Comparison of ENCODE assay signal across 10 cellular contexts in genomic region chr15:64851503-64851840, GRCh38. TPM values are rescaled to one million over a fixed set of nuclear protein-coding genes. Genes with fewer than 3 reads are reported as not detected.
DNase-seq lines count a peak whose midpoint lies in the region; ATAC-seq and TF ChIP-seq lines count a peak whose summit lies in the region.
"Had no signal": no experiment of that assay in that cellular context is flagged by ENCODE, and none has a peak within 500 bp of the region (broad histone marks: within the 10 kb centered on the region; RNA-seq: fewer than 3 reads in every experiment).

No MANE protein-coding gene starts in this region.

- no peak for ATAC-seq in HG03097 (IDR thresholded peaks at IDR 0.05; ENCODE audit: low FRiP score, unreplicated experiment)
- no peak for ATAC-seq in stimulated activated naive CD8-positive, alpha-beta T cell treated with anti-CD3 and anti-CD28 coated beads, Interleukin-15, amount 100 ng/mL, for 72 hours
- ATAC-seq: left colon had no signal

- H3F3A ChIP-seq in neural progenitor cell (ENCODE audit: low read depth) = peaks cover 14% of the 10 kb centered on the region

- H3K9me3 Mint-ChIP-seq in neural progenitor cell = no peaks in the 10 kb centered on the region
- no peaks in the 10 kb centered on the region for H3K9me3 Mint-ChIP-seq in activated CD4-positive, alpha-beta memory T cell treated with anti-CD3 and anti-CD28 coated beads, Interleukin-2, amount 10 ng/mL, durations not matched to agents 7 days and 5 days
- no peaks in the 10 kb centered on the region for H3K9me3 Mint-ChIP-seq in stimulated activated naive CD8-positive, alpha-beta T cell treated with anti-CD3 and anti-CD28 coated beads, Interleukin-15, amount 100 ng/mL, for 72 hours

- peaks cover 17% of the 10 kb centered on the region for H3K36me3 Mint-ChIP-seq in neural progenitor cell
- peaks cover 63% of the 10 kb centered on the region for H3K36me3 Mint-ChIP-seq in activated CD4-positive, alpha-beta memory T cell treated with anti-CD3 and anti-CD28 coated beads, Interleukin-2, amount 10 ng/mL, durations not matched to agents 7 days and 5 days (ENCODE audit: low read depth)

- no peaks in the 10 kb centered on the region for H3K27me3 Mint-ChIP-seq in neural progenitor cell (ENCODE audit: insufficient read depth, low read depth)
- H3K27me3 Mint-ChIP-seq in activated CD4-positive, alpha-beta memory T cell treated with anti-CD3 and anti-CD28 coated beads, Interleukin-2, amount 10 ng/mL, durations not matched to agents 7 days and 5 days = no peaks in the 10 kb centered on the region
- H3K27me3 Mint-ChIP-seq in stimulated activated naive CD8-positive, alpha-beta T cell treated with anti-CD3 and anti-CD28 coated beads, Interleukin-15, amount 100 ng/mL, for 72 hours = no peaks in the 10 kb centered on the region

- H3K27ac ChIP-seq in RWPE1 (peak overlapping the region; percentile 69), fibroblast of lung (ENCODE audit: insufficient read depth, low read length) (peak overlapping the region; percentile 84), neural progenitor cell (no peak overlapping the region)

- POLR2A ChIA-PET in RWPE1 (lab: Yijun Ruan, JAX; ENCODE audit: low non-redundant PET) = no interaction called here
- POLR2A ChIA-PET in activated CD4-positive, alpha-beta memory T cell treated with anti-CD3 and anti-CD28 coated beads, Interleukin-2, amount 10 ng/mL, durations not matched to agents 7 days and 5 days (lab: Charles Lee) = interaction anchor here (1.1 to 2.9 kb wide), 2 partner anchors 9 to 43 kb away, joined by 4 to 16 read pairs; no protein-coding TSS in a partner anchor

- H3K79me2 ChIP-seq in fibroblast of lung (ENCODE audit: control insufficient read depth, insufficient read depth, low read length) (peaks cover 61% of the 10 kb centered on the region), neural progenitor cell (ENCODE audit: low read depth) (peaks cover 25% of the 10 kb centered on the region)

- H3K9me3 ChIP-seq in fibroblast of lung (ENCODE audit: control insufficient read depth, insufficient read depth, low read depth, low read length) (no peaks in the 10 kb centered on the region), neural progenitor cell (ENCODE audit: low read depth) (no peaks in the 10 kb centered on the region)

- H3K4me2 ChIP-seq in fibroblast of lung (ENCODE audit: extremely low read depth, insufficient read depth, low read length) = peak overlapping the region; percentile 81
- peak overlapping the region; percentile 8 for H3K4me2 ChIP-seq in neural progenitor cell

- H3K9ac ChIP-seq in fibroblast of lung (ENCODE audit: insufficient read depth, low read length) (peak overlapping the region; percentile 21), neural progenitor cell (no peak overlapping the region)

- CTCF ChIA-PET in RWPE1 (lab: Yijun Ruan, JAX) = interaction anchor here (0.5 to 0.7 kb wide), 4 partner anchors 16 to 244 kb away, joined by 3 to 6 read pairs (median 4); no protein-coding TSS in a partner anchor
- CTCF ChIA-PET in activated CD4-positive, alpha-beta memory T cell treated with anti-CD3 and anti-CD28 coated beads, Interleukin-2, amount 10 ng/mL, durations not matched to agents 7 days and 5 days (lab: Charles Lee) = interaction anchor here (0.9 to 1.6 kb wide), 2 partner anchors 11 to 42 kb away, joined by 3 to 7 read pairs; no protein-coding TSS in a partner anchor

- H2AFZ ChIP-seq in fibroblast of lung (ENCODE audit: low read length) = no peak overlapping the region
- no peak overlapping the region for H2AFZ ChIP-seq in neural progenitor cell (replicated peaks)

- no peak overlapping the region for H3K27ac Mint-ChIP-seq in neural progenitor cell
- H3K27ac Mint-ChIP-seq in activated CD4-positive, alpha-beta memory T cell treated with anti-CD3 and anti-CD28 coated beads, Interleukin-2, amount 10 ng/mL, durations not matched to agents 7 days and 5 days = no peak overlapping the region
- H3K27ac Mint-ChIP-seq in stimulated activated naive CD8-positive, alpha-beta T cell treated with anti-CD3 and anti-CD28 coated beads, Interleukin-15, amount 100 ng/mL, for 72 hours = no peak overlapping the region

- H3K36me3 ChIP-seq in fibroblast of lung (ENCODE audit: control insufficient read depth, insufficient read depth, low read length) (peaks cover 27% of the 10 kb centered on the region), neural progenitor cell (no peaks in the 10 kb centered on the region)

- peaks cover 58% of the 10 kb centered on the region for H3K4me1 ChIP-seq in fibroblast of lung (ENCODE audit: control insufficient read depth, extremely low read depth, insufficient read depth, low read length)
- peaks cover 5% of the 10 kb centered on the region for H3K4me1 ChIP-seq in neural progenitor cell

- peak; percentile 78 to 79 for DNase-seq in AML-193 (lab: John Stamatoyannopoulos, UW)
- DNase-seq in RWPE1 (ENCODE audit: low spot score) = no peak
- DNase-seq in fibroblast of lung (ENCODE audit: low read depth in 2 of 2) = peak; percentile 93 to 96
- peak; percentile 32 for DNase-seq in neural progenitor cell (ENCODE audit: low spot score)
- DNase-seq in activated CD4-positive, alpha-beta T cell treated with anti-CD3 and anti-CD28 coated beads, Interleukin-2, amount 50 U/mL, for 4 hours = no peak
- no peak for DNase-seq in activated CD4-positive, alpha-beta memory T cell treated with anti-CD3 and anti-CD28 coated beads, Interleukin-2, amount 10 ng/mL, durations not matched to agents 7 days and 5 days
- no peak for DNase-seq in stimulated activated naive CD8-positive, alpha-beta T cell treated with anti-CD3 and anti-CD28 coated beads, Interleukin-15, amount 100 ng/mL, for 72 hours
- DNase-seq: left colon, NCI-H2227 treated with DMSO at 0.1 percent for 48 hours had no signal

- H4K20me1 ChIP-seq in fibroblast of lung (ENCODE audit: control insufficient read depth, extremely low read depth, insufficient read depth, low read length) = peaks cover 2% of the 10 kb centered on the region
- H4K20me1 ChIP-seq in neural progenitor cell (ENCODE audit: low read depth) = peaks cover 36% of the 10 kb centered on the region

- peaks cover 6% of the 10 kb centered on the region for H3K4me1 Mint-ChIP-seq in neural progenitor cell
- H3K4me1 Mint-ChIP-seq in activated CD4-positive, alpha-beta memory T cell treated with anti-CD3 and anti-CD28 coated beads, Interleukin-2, amount 10 ng/mL, durations not matched to agents 7 days and 5 days = peaks cover 42% of the 10 kb centered on the region
- H3K4me1 Mint-ChIP-seq in stimulated activated naive CD8-positive, alpha-beta T cell treated with anti-CD3 and anti-CD28 coated beads, Interleukin-15, amount 100 ng/mL, for 72 hours = peaks cover 27% of the 10 kb centered on the region

- no peak overlapping the region for H3K4me3 Mint-ChIP-seq in neural progenitor cell
- H3K4me3 Mint-ChIP-seq in activated CD4-positive, alpha-beta memory T cell treated with anti-CD3 and anti-CD28 coated beads, Interleukin-2, amount 10 ng/mL, durations not matched to agents 7 days and 5 days = no peak overlapping the region
- no peak overlapping the region for H3K4me3 Mint-ChIP-seq in stimulated activated naive CD8-positive, alpha-beta T cell treated with anti-CD3 and anti-CD28 coated beads, Interleukin-15, amount 100 ng/mL, for 72 hours

- no peak for TF ChIP-seq CTCF in RWPE1 (conservative IDR thresholded peaks at IDR 0.05; ENCODE audit: low read depth)
- no peak for TF ChIP-seq CTCF in fibroblast of lung (conservative IDR thresholded peaks at IDR 0.05 in 1 of 2, IDR thresholded peaks at IDR 0.05 in 1 of 2; ENCODE audit: low read depth in 1 of 2, low read length in 2 of 2)
- TF ChIP-seq CTCF in neural progenitor cell (IDR thresholded peaks at IDR 0.05) = no peak

- peak overlapping the region in 2 of 4 experiments; percentile 15 for H3K4me3 ChIP-seq in fibroblast of lung (replicated peaks in 1 of 4; ENCODE audit: control extremely low read depth in 1 of 4, insufficient read depth in 1 of 4, low read depth in 3 of 4, low read length in 4 of 4)
- no peak overlapping the region for H3K4me3 ChIP-seq in neural progenitor cell

- H3K27me3 ChIP-seq in fibroblast of lung (ENCODE audit: control insufficient read depth, insufficient read depth, low read length) (no peaks in the 10 kb centered on the region), neural progenitor cell (no peaks in the 10 kb centered on the region)

RNA-seq across cellular contexts. Expression of gene PLEKHO2, which starts 9.8 kb away (rescaled TPM):
- total RNA-seq in fibroblast of lung (70.1 and 163 TPM in 2 replicates), neural progenitor cell (ENCODE audit: low replicate concordance) (7.7 and 15.7 TPM in 2 replicates)
- polyA plus RNA-seq in fibroblast of lung = 39.2 and 78.6 TPM in 2 replicates
- 50.1 and 100 TPM in 2 replicates for polyA plus RNA-seq in fibroblast of lung (2012)
- polyA minus RNA-seq in fibroblast of lung (ENCODE audit: low replicate concordance) = 85.7 and 150 TPM in 2 replicates
- total RNA-seq in activated CD4-positive, alpha-beta memory T cell treated with anti-CD3 and anti-CD28 coated beads, Interleukin-2, amount 10 ng/mL, durations not matched to agents 7 days and 5 days = 10 to 100 TPM; 32.9 to 33.1 TPM

RNA-seq across cellular contexts. Expression of gene PIF1, which starts 26.0 kb away (rescaled TPM):
- 3.1 and 9.4 TPM in 2 replicates for total RNA-seq in fibroblast of lung
- polyA plus RNA-seq in fibroblast of lung = 5.1 and 5.2 TPM in 2 replicates
- 5.1 and 6.2 TPM in 2 replicates for polyA plus RNA-seq in fibroblast of lung (2012)
- polyA minus RNA-seq in fibroblast of lung (ENCODE audit: low replicate concordance) = 5.8 and 16.8 TPM in 2 replicates
- 50.8 and 111 TPM in 2 replicates for total RNA-seq in neural progenitor cell (ENCODE audit: low replicate concordance)
- total RNA-seq in activated CD4-positive, alpha-beta memory T cell treated with anti-CD3 and anti-CD28 coated beads, Interleukin-2, amount 10 ng/mL, durations not matched to agents 7 days and 5 days = 10 to 100 TPM; 46.1 to 49.1 TPM

Comparison
In these comparisons a context has a peak if more than half of its experiments do, and no peak if none do; other contexts are left out.
1. DNase-seq: peak in AML-193 (2 of 2), fibroblast of lung (2 of 2) and neural progenitor cell (single experiment); none in RWPE1 (single experiment), activated CD4-positive, alpha-beta T cell treated with anti-CD3 and anti-CD28 coated beads, Interleukin-2, amount 50 U/mL, for 4 hours (0 of 2), activated CD4-positive, alpha-beta memory T cell treated with anti-CD3 and anti-CD28 coated beads, Interleukin-2, amount 10 ng/mL, durations not matched to agents 7 days and 5 days (single experiment) and stimulated activated naive CD8-positive, alpha-beta T cell treated with anti-CD3 and anti-CD28 coated beads, Interleukin-15, amount 100 ng/mL, for 72 hours (0 of 2).